ENCODE assay signal across 8 cellular contexts in the genomic region with DNA sequence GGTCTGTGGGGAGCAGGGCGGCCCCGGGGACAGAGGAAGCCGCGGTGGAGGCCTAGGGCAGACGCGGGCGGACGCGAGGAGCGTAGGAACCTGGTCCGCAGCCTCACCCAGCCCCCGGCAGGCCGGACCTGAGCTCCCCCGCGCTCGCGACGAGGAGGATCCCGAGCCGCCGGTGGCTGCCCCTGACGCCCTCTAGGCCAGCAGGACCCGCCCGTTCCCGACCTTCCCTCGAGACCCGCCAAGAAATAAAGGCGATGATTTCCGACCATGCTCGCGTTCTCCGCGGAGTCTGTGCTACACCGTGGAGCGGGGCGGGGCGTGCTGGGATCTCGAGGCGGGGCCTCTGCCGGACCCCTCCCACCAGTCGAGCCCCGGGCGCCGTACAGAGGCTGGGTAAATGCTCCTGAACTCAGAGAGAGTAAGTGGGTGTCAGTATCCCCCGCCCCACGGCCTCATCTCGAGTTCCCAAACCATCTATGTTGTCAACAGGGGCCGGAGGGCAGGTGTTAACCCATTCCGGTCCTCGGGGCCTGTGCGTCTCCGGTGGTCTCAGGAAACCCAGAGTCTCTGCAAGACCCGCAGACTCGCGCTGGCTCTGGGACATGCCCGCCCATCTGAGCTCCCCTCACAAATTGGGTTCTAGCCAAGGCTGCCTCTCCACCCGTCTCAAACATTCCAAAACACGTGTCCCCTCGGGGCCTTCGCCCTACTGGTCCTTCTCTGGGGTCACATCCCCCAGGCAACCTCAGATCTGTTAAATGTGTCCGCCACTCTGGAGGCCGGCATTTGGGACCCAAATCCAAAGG. TPM values are rescaled to one million over a fixed set of nuclear protein-coding genes. Genes with fewer than 3 reads are reported as not detected.
DNase-seq lines count a peak whose midpoint lies in the region; ATAC-seq and TF ChIP-seq lines count a peak whose summit lies in the region.

No MANE protein-coding gene starts in this region.

- WGBS in psoas muscle, 3 donors = 12 to 18% (median 15%) methylated on average over 46 to 62 of the region's 62 CpGs

- ATAC-seq in GM19351 (IDR thresholded peaks at IDR 0.05; ENCODE audit: unreplicated experiment) (peak; percentile 78), HG03460 (IDR thresholded peaks at IDR 0.05; ENCODE audit: unreplicated experiment) (peak; percentile 77), Right ventricle myocardium inferior (peak; percentile 88), psoas muscle (peak; percentile 75 to 90 (median 80))

- TF ChIP-seq CTCF in CD14-positive monocyte (IDR thresholded peaks at IDR 0.05) (no peak), psoas muscle (IDR thresholded peaks at IDR 0.05) (no peak)

- peaks cover 10% of the 10 kb centered on the region for H3K4me1 Mint-ChIP-seq in CD14-positive monocyte

- peaks cover 9% of the 10 kb centered on the region for H3K4me1 ChIP-seq in psoas muscle

- H3K9me3 ChIP-seq in psoas muscle = no peaks in the 10 kb centered on the region

- H3K27ac Mint-ChIP-seq in CD14-positive monocyte = peak overlapping the region in 2 of 7 donors; percentile 61 to 72

- DNase-seq in CD14-positive monocyte (ENCODE audit: low spot score) (peak; percentile 56), Right ventricle myocardium inferior (ENCODE audit: missing footprints) (peak; percentile 85), psoas muscle (peak; percentile 59 to 74), epidermal melanocyte (ENCODE audit: insufficient read length, low spot score) (no peak)
- peak; percentile 50 for DNase-seq in activated T-helper 9 cell treated with anti-CD3 and anti-CD28 coated beads, Interleukin-2, amount 50 U/mL, for 16 hours (ENCODE audit: low read depth)

- intact Hi-C loops in CD14-positive monocyte (cut with micrococcal nuclease) = no loop called here
- intact Hi-C loops in Right ventricle myocardium inferior (cut with DNase I) = no loop called here
- intact Hi-C loops in psoas muscle (cut with DNase I) = no loop called here

- H3K9me3 Mint-ChIP-seq in CD14-positive monocyte = peaks cover 0 to 6% (median 0%) of the 10 kb centered on the region in 7 donors

- H3K36me3 Mint-ChIP-seq in CD14-positive monocyte = peaks cover 3 to 4% of the 10 kb centered on the region in 2 donors

- H3K4me3 Mint-ChIP-seq in CD14-positive monocyte = peak overlapping the region; percentile 85 to 87

- peak overlapping the region; percentile 72 for H3K4me3 ChIP-seq in psoas muscle

- H3K27ac ChIP-seq in psoas muscle = peak overlapping the region; percentile 24

- H3K27me3 Mint-ChIP-seq in CD14-positive monocyte (ENCODE audit: low read depth in 3 of 3) = peaks cover 14 to 24% (median 21%) of the 10 kb centered on the region in 3 donors

- no peaks in the 10 kb centered on the region for H3K36me3 ChIP-seq in psoas muscle (ENCODE audit: insufficient read depth in 1 of 2, low read depth in 1 of 2)

- H3K27me3 ChIP-seq in psoas muscle (ENCODE audit: insufficient read depth in 3 of 3, low read length in 2 of 3) = peaks cover 0 to 21% (median 0%) of the 10 kb centered on the region in 3 donors

TF ChIP-seq in PFSK-1, 5 proteins besides CTCF, POLR2A, EP300 and RAD21:
- TF ChIP-seq TAF1 (IDR thresholded peaks at IDR 0.05; ENCODE audit: borderline replicate concordance, insufficient read depth, low read length) = peak; percentile 47; the same call in 1 of the 2 replicates
- 0 out of 2 replicates have a peak, but pooled peaks have one; percentile 8 for TF ChIP-seq SIN3A (IDR thresholded peaks at IDR 0.05; ENCODE audit: borderline replicate concordance, insufficient read depth, low read length)
- TF ChIP-seq FOXP2 (optimal IDR thresholded peaks at IDR 0.05; ENCODE audit: borderline replicate concordance, extremely low read depth, extremely low read length, insufficient read depth) = no peak
- TF ChIP-seq, protein P1, sequence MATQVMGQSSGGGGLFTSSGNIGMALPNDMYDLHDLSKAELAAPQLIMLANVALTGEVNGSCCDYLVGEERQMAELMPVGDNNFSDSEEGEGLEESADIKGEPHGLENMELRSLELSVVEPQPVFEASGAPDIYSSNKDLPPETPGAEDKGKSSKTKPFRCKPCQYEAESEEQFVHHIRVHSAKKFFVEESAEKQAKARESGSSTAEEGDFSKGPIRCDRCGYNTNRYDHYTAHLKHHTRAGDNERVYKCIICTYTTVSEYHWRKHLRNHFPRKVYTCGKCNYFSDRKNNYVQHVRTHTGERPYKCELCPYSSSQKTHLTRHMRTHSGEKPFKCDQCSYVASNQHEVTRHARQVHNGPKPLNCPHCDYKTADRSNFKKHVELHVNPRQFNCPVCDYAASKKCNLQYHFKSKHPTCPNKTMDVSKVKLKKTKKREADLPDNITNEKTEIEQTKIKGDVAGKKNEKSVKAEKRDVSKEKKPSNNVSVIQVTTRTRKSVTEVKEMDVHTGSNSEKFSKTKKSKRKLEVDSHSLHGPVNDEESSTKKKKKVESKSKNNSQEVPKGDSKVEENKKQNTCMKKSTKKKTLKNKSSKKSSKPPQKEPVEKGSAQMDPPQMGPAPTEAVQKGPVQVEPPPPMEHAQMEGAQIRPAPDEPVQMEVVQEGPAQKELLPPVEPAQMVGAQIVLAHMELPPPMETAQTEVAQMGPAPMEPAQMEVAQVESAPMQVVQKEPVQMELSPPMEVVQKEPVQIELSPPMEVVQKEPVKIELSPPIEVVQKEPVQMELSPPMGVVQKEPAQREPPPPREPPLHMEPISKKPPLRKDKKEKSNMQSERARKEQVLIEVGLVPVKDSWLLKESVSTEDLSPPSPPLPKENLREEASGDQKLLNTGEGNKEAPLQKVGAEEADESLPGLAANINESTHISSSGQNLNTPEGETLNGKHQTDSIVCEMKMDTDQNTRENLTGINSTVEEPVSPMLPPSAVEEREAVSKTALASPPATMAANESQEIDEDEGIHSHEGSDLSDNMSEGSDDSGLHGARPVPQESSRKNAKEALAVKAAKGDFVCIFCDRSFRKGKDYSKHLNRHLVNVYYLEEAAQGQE (IDR thresholded peaks at IDR 0.05; ENCODE audit: insufficient read depth in 1 of 2, low read depth in 2 of 2, low read length in 2 of 2) = peak in 1 of 2 experiments; percentile 46; a peak in 1 of 4 replicates
- peak; percentile 87 for TF ChIP-seq POLR2AphosphoS5 (IDR thresholded peaks at IDR 0.05; ENCODE audit: low read depth, low read length)

RNA-seq across cellular contexts. Expression of a gene that starts 13.7 kb away (rescaled TPM):
- polyA plus RNA-seq in CD14-positive monocyte (not detected), psoas muscle (under 1 TPM; 0.17 to 0.27 (median 0.17) TPM)
- polyA plus RNA-seq in PFSK-1 (2012; ENCODE audit: insufficient read length, low read depth) = 5.8 TPM
- total RNA-seq in Right ventricle myocardium inferior (not detected), psoas muscle (1 to 10 TPM in 1 of 4 donors, not detected in 3; 1.2 TPM)

RNA-seq across cellular contexts. Expression of a gene that starts 21.9 kb away (rescaled TPM):
- polyA plus RNA-seq in CD14-positive monocyte (10 to 100 TPM; 26.4 to 35.6 TPM), psoas muscle (10 to 100 TPM in 1 of 3 donors, 1 to 10 TPM in 2; 5.3 to 13.8 (median 8.2) TPM)
- polyA plus RNA-seq in PFSK-1 (2012; ENCODE audit: insufficient read length, low read depth) = 33.8 TPM
- total RNA-seq in Right ventricle myocardium inferior (14.4 TPM), psoas muscle (10 to 100 TPM; 13.3 to 22.2 (median 18.4) TPM)
